Comparison of ENCODE assay signal across 16 cellular contexts in genomic region chr14:101127239-101127638, GRCh38.
"Had no signal": no experiment of that assay in that cellular context is flagged by ENCODE, and none has a peak within 500 bp of the region (broad histone marks: within the 10 kb centered on the region; RNA-seq: fewer than 3 reads in every experiment).

No MANE protein-coding gene starts in this region.

- DNase-seq: activated CD4-positive, alpha-beta memory T cell treated with anti-CD3 and anti-CD28 coated beads, Interleukin-2, amount 10 ng/mL, durations not matched to agents 7 days and 5 days; activated CD4-positive, alpha-beta T cell treated with anti-CD3 and anti-CD28 coated beads for 4 hours; activated CD8-positive, alpha-beta memory T cell treated with anti-CD3 and anti-CD28 coated beads, Interleukin-2, amount 50 U/mL, for 4 hours; activated gamma-delta T cell; amygdala; brain microvascular endothelial cell; effector CD8-positive, alpha-beta T cell; immature natural killer cell; stimulated activated CD4-positive, alpha-beta T cell treated with anti-CD3 and anti-CD28 coated beads, Interleukin-4, amount 100 ng/mL, for 1 hour; stimulated activated naive B cell treated with anti-CD40 and anti-IgM and Interleukin-4, amounts not matched to agents 10 μg/mL and 1 μg/mL and 100 μg/mL, for 72 hours; substantia nigra; T-helper 2 cell had no signal

- H3K4me3 ChIP-seq: tibial nerve, vagina had no signal

- ATAC-seq: stimulated activated naive B cell treated with anti-CD40 and anti-IgM and Interleukin-4, amounts not matched to agents 10 μg/mL and 1 μg/mL and 100 μg/mL, for 72 hours; WTC11 had no signal

- H3K4me1 ChIP-seq: parathyroid adenoma, tibial nerve, vagina had no signal

- H3K36me3 ChIP-seq: brain microvascular endothelial cell, tibial nerve, vagina had no signal

- H3K9me3 ChIP-seq: tibial nerve, vagina had no signal

- H3K27me3 ChIP-seq: brain microvascular endothelial cell, tibial nerve, vagina had no signal

- H3K27ac ChIP-seq: brain microvascular endothelial cell, parathyroid adenoma, tibial nerve, vagina had no signal
